ENCODE assay signal across 1 cellular context in genomic region chr2:134132487-134132857, GRCh38.
A peak's percentile ranks its signal among the peaks of the same experiment; 100 is the strongest.
TF ChIP-seq lines count a peak whose summit lies in the region.

No MANE protein-coding gene starts in this region.

TF ChIP-seq in K562, 482 proteins besides CTCF, POLR2A, EP300 and RAD21 (continued from another document and continues in another):
- TF ChIP-seq ZFP91 (CRISPR knock-in tag; IDR thresholded peaks at IDR 0.05) = no peak
- 0 out of 2 replicates have a peak, but pooled peaks have one; percentile 58 for TF ChIP-seq MITF (IDR thresholded peaks at IDR 0.05)
- TF ChIP-seq CTBP1 (IDR thresholded peaks at IDR 0.05; ENCODE audit: borderline replicate concordance) = peak; percentile 59
- TF ChIP-seq ETV5 (CRISPR knock-in tag; IDR thresholded peaks at IDR 0.05; ENCODE audit: low read depth) = no peak
- TF ChIP-seq LARP7 (IDR thresholded peaks at IDR 0.05) = no peak
- no peak for TF ChIP-seq KAT8 (IDR thresholded peaks at IDR 0.05; ENCODE audit: low read depth)
- no peak for TF ChIP-seq TCF7L2 (IDR thresholded peaks at IDR 0.05; ENCODE audit: low read depth, low read length)
- TF ChIP-seq TOE1 (IDR thresholded peaks at IDR 0.05; ENCODE audit: borderline replicate concordance) = peak; percentile 78; the same call in 1 of the 2 replicates
- TF ChIP-seq TOE1 (CRISPR knock-in tag; IDR thresholded peaks at IDR 0.05; ENCODE audit: borderline replicate concordance, low read depth) = no peak
- no peak for TF ChIP-seq POLR2H (tag; IDR thresholded peaks at IDR 0.05; ENCODE audit: low read depth)
- TF ChIP-seq KDM5B (IDR thresholded peaks at IDR 0.05; ENCODE audit: insufficient replicate concordance, low read depth, low read length) = no peak
- no peak for TF ChIP-seq ZNF316 (IDR thresholded peaks at IDR 0.05)
- no peak for TF ChIP-seq ZNF449 (CRISPR knock-in tag; IDR thresholded peaks at IDR 0.05)
- no peak for TF ChIP-seq BRCA1 (IDR thresholded peaks at IDR 0.05)
- no peak for TF ChIP-seq BRCA1 (CRISPR knock-in tag; IDR thresholded peaks at IDR 0.05)
- TF ChIP-seq SNIP1 (IDR thresholded peaks at IDR 0.05; ENCODE audit: low read depth) = no peak
- TF ChIP-seq ATF6 (CRISPR knock-in tag; IDR thresholded peaks at IDR 0.05) = no peak
- TF ChIP-seq U2AF1 (optimal IDR thresholded peaks at IDR 0.05; ENCODE audit: low read depth, low read length) = no peak
- peak; percentile 37; the same call in 1 of the 2 replicates for TF ChIP-seq EP400 (IDR thresholded peaks at IDR 0.05)
- peak; percentile 31; the same call in 1 of the 2 replicates for TF ChIP-seq ATF3 (IDR thresholded peaks at IDR 0.05)
- no peak for TF ChIP-seq ATF3 (CRISPR knock-in tag; conservative IDR thresholded peaks at IDR 0.05)
- TF ChIP-seq ZBED1 (IDR thresholded peaks at IDR 0.05) = no peak
- TF ChIP-seq SFPQ (IDR thresholded peaks at IDR 0.05; ENCODE audit: low read depth, low read length) = no peak
- no peak for TF ChIP-seq BACH1 (tag; IDR thresholded peaks at IDR 0.05)
- TF ChIP-seq NRF1 (conservative IDR thresholded peaks at IDR 0.05 in 1 of 2, IDR thresholded peaks at IDR 0.05 in 1 of 2) = no peak
- TF ChIP-seq PRDM10 (IDR thresholded peaks at IDR 0.05; ENCODE audit: partially characterized antibody) = no peak
- no peak for TF ChIP-seq ZNF277 (CRISPR knock-in tag; IDR thresholded peaks at IDR 0.05; ENCODE audit: borderline replicate concordance)
- peak in 1 of 2 experiments; percentile 37; a peak in 2 of 4 replicates for TF ChIP-seq ZMIZ1 (IDR thresholded peaks at IDR 0.05; ENCODE audit: low read depth in 2 of 2, low read length in 2 of 2)
- no peak for TF ChIP-seq FOXO4 (CRISPR knock-in tag; IDR thresholded peaks at IDR 0.05)
- TF ChIP-seq POU5F1 (IDR thresholded peaks at IDR 0.05; ENCODE audit: borderline replicate concordance, low read depth, low read length, partially characterized antibody) = no peak
- no peak for TF ChIP-seq HNRNPH1 (optimal IDR thresholded peaks at IDR 0.05; ENCODE audit: low read depth, low read length)
- no peak for TF ChIP-seq PHF8 (IDR thresholded peaks at IDR 0.05; ENCODE audit: borderline replicate concordance, low read length)
- TF ChIP-seq THAP12 (CRISPR knock-in tag; IDR thresholded peaks at IDR 0.05) = no peak
- no peak for TF ChIP-seq CC2D1A (IDR thresholded peaks at IDR 0.05)
- TF ChIP-seq KDM4B (IDR thresholded peaks at IDR 0.05; ENCODE audit: borderline replicate concordance in 2 of 2, low read depth in 1 of 2) = no peak
- TF ChIP-seq THRAP3 (IDR thresholded peaks at IDR 0.05; ENCODE audit: borderline replicate concordance) = no peak
- no peak for TF ChIP-seq ZNF133 (CRISPR knock-in tag; IDR thresholded peaks at IDR 0.05)
